ENCODE assay signal across 1 cellular context in the genomic region with DNA sequence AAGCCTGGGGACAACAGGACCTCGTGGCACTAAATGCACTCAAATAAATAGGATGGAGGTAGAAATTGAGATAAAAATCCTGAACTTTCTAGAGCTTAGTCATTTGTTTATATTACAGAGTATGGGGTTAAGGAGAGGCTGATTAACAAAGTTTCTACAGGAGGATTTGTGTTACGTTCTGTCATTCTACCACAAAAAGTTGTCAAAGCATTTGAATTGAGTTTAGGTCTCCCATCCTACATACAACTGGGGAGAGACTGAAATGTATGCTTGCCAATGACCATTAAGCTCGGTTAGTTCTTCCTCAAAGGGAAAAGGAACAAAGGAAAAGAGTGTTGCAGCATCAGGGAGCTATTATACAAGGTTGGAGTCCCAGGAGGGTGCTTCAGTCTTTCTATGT.
TF ChIP-seq lines count a peak whose summit lies in the region.

No MANE protein-coding gene starts in this region.

TF ChIP-seq in GM23338, 12 proteins besides CTCF, POLR2A, EP300 and RAD21 (continued from another document):
- TF ChIP-seq, protein P1, sequence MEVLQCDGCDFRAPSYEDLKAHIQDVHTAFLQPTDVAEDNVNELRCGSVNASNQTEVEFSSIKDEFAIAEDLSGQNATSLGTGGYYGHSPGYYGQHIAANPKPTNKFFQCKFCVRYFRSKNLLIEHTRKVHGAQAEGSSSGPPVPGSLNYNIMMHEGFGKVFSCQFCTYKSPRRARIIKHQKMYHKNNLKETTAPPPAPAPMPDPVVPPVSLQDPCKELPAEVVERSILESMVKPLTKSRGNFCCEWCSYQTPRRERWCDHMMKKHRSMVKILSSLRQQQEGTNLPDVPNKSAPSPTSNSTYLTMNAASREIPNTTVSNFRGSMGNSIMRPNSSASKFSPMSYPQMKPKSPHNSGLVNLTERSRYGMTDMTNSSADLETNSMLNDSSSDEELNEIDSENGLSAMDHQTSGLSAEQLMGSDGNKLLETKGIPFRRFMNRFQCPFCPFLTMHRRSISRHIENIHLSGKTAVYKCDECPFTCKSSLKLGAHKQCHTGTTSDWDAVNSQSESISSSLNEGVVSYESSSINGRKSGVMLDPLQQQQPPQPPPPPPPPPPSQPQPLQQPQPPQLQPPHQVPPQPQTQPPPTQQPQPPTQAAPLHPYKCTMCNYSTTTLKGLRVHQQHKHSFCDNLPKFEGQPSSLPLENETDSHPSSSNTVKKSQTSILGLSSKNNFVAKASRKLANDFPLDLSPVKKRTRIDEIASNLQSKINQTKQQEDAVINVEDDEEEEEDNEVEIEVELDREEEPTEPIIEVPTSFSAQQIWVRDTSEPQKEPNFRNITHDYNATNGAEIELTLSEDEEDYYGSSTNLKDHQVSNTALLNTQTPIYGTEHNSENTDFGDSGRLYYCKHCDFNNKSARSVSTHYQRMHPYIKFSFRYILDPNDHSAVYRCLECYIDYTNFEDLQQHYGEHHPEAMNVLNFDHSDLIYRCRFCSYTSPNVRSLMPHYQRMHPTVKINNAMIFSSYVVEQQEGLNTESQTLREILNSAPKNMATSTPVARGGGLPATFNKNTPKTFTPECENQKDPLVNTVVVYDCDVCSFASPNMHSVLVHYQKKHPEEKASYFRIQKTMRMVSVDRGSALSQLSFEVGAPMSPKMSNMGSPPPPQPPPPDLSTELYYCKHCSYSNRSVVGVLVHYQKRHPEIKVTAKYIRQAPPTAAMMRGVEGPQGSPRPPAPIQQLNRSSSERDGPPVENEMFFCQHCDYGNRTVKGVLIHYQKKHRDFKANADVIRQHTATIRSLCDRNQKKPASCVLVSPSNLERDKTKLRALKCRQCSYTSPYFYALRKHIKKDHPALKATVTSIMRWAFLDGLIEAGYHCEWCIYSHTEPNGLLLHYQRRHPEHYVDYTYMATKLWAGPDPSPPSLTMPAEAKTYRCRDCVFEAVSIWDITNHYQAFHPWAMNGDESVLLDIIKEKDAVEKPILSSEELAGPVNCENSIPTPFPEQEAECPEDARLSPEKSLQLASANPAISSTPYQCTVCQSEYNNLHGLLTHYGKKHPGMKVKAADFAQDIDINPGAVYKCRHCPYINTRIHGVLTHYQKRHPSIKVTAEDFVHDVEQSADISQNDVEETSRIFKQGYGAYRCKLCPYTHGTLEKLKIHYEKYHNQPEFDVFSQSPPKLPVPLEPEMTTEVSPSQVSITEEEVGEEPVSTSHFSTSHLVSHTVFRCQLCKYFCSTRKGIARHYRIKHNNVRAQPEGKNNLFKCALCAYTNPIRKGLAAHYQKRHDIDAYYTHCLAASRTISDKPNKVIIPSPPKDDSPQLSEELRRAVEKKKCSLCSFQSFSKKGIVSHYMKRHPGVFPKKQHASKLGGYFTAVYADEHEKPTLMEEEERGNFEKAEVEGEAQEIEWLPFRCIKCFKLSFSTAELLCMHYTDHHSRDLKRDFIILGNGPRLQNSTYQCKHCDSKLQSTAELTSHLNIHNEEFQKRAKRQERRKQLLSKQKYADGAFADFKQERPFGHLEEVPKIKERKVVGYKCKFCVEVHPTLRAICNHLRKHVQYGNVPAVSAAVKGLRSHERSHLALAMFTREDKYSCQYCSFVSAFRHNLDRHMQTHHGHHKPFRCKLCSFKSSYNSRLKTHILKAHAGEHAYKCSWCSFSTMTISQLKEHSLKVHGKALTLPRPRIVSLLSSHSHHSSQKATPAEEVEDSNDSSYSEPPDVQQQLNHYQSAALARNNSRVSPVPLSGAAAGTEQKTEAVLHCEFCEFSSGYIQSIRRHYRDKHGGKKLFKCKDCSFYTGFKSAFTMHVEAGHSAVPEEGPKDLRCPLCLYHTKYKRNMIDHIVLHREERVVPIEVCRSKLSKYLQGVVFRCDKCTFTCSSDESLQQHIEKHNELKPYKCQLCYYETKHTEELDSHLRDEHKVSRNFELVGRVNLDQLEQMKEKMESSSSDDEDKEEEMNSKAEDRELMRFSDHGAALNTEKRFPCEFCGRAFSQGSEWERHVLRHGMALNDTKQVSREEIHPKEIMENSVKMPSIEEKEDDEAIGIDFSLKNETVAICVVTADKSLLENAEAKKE (CRISPR knock-in tag; IDR thresholded peaks at IDR 0.05), result no peak
- no peak for TF ChIP-seq NANOG (IDR thresholded peaks at IDR 0.05; ENCODE audit: borderline replicate concordance)
- TF ChIP-seq, protein P2, sequence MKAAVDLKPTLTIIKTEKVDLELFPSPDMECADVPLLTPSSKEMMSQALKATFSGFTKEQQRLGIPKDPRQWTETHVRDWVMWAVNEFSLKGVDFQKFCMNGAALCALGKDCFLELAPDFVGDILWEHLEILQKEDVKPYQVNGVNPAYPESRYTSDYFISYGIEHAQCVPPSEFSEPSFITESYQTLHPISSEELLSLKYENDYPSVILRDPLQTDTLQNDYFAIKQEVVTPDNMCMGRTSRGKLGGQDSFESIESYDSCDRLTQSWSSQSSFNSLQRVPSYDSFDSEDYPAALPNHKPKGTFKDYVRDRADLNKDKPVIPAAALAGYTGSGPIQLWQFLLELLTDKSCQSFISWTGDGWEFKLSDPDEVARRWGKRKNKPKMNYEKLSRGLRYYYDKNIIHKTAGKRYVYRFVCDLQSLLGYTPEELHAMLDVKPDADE (IDR thresholded peaks at IDR 0.05), result no peak
- TF ChIP-seq ZNF114 (CRISPR knock-in tag; IDR thresholded peaks at IDR 0.05), result no peak
